Comparison of ENCODE assay signal across 13 cellular contexts in the genomic region with DNA sequence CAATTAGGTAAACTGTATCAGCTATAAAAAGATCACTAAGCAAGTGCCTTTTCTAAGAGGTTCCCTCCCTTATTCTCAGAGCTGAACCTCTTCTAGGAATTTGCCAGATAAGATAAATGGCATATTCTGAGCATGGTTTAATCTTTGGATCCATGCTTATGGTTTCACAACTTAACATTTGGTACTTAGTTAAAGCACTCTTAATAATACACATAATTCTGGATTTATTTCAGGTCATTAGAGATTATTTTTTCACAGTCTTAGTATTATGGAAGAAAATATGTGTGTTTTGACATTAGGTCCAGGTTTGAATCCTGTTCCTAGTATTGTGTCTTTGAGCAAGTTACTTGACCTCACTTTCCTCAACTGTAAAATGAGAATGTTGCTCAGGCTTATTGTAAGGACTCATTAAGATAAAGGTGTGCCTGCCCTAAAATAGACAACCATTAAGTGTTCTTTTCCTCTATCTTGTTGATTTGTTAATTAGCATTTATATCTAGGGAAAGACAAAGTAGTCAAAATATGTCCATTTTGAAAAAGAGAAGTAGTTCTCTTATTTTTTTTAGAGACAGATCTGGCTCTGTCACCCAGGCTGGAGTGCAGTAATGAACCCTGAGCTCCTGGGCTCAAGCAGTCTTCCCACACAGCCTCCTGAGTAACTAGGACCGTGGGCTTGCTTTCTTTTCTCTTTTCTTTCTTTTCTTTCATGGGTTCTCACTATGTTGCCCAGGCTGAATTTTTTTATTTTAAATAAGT. TPM values are rescaled to one million over a fixed set of nuclear protein-coding genes. Genes with fewer than 3 reads are reported as not detected.
DNase-seq lines count a peak whose midpoint lies in the region; ATAC-seq and TF ChIP-seq lines count a peak whose summit lies in the region.
"Had no signal": no experiment of that assay in that cellular context is flagged by ENCODE, and none has a peak within 500 bp of the region (broad histone marks: within the 10 kb centered on the region; RNA-seq: fewer than 3 reads in every experiment).

No MANE protein-coding gene starts in this region.

- H3K9me2 ChIP-seq in PC-9 (ENCODE audit: insufficient read depth), result no peaks in the 10 kb centered on the region

- intact Hi-C loops in PC-9 (cut with micrococcal nuclease; ENCODE audit: unreplicated experiment), result no loop called here

- H3K79me2 ChIP-seq in PC-9 (ENCODE audit: low read depth), result peaks cover 98% of the 10 kb centered on the region

- POLR2A ChIA-PET in PC-9 (lab: Charles Lee; ENCODE audit: unreplicated experiment), result no interaction called here

- BruUV-seq in PC-9 (replicated peaks; lab: Mats Ljungman, UMichigan), result no TSS peak

- CTCF ChIA-PET in PC-9 (lab: Charles Lee), result no interaction called here

- H3K27ac ChIP-seq in neutrophil (peak overlapping the region; percentile 1), PC-9 (no peak overlapping the region)
- H3K27ac ChIP-seq: gastrocnemius medialis, thyroid gland had no signal

- H3K36me3 ChIP-seq in neutrophil, result no peaks in the 10 kb centered on the region
- H3K36me3 ChIP-seq in PC-9 (ENCODE audit: low read depth), result peaks cover 11% of the 10 kb centered on the region
- H3K36me3 ChIP-seq: gastrocnemius medialis, thyroid gland had no signal

- H4K20me1 ChIP-seq in PC-9 (ENCODE audit: insufficient read depth), result peaks cover 4% of the 10 kb centered on the region; the same call in 1 of the 2 replicates

- H3K9me3 ChIP-seq in neutrophil, result no peaks in the 10 kb centered on the region
- H3K9me3 ChIP-seq in PC-9 (ENCODE audit: insufficient read depth, low read depth), result no peaks in the 10 kb centered on the region
- H3K9me3 ChIP-seq: gastrocnemius medialis, thyroid gland had no signal

- H3K27me3 ChIP-seq in neutrophil (no peaks in the 10 kb centered on the region), PC-9 (ENCODE audit: insufficient read depth, low read depth) (no peaks in the 10 kb centered on the region)
- H3K27me3 ChIP-seq: gastrocnemius medialis, thyroid gland had no signal

- peaks cover 41% of the 10 kb centered on the region for H3F3A ChIP-seq in PC-9 (ENCODE audit: insufficient read depth, low read depth)

- H3K4me3 ChIP-seq in neutrophil (ENCODE audit: low read depth in 1 of 2, low read length in 1 of 2) (no peak overlapping the region), PC-9 (no peak overlapping the region)
- H3K4me3 ChIP-seq: gastrocnemius medialis, thyroid gland had no signal

- H3K4me1 ChIP-seq in neutrophil (ENCODE audit: control insufficient read depth in 1 of 2, insufficient read depth in 1 of 2, low read depth in 1 of 2, low read length in 1 of 2), result peaks cover 7 to 12% of the 10 kb centered on the region in 2 experiments
- H3K4me1 ChIP-seq in PC-9 (replicated peaks; ENCODE audit: insufficient read depth), result peaks cover 47% of the 10 kb centered on the region

- peak; percentile 5 for DNase-seq in GDM1 (lab: John Stamatoyannopoulos, UW)
- peak; percentile 61 for DNase-seq in KBM-7
- DNase-seq in amniotic epithelial cell (ENCODE audit: low read depth), result peak; percentile 77
- DNase-seq in NCI-H2227 (lab: John Stamatoyannopoulos, UW; ENCODE audit: unreplicated experiment), result no peak
- no peak for DNase-seq in T-helper 9 cell
- no peak for DNase-seq in PC-9
- DNase-seq: activated CD4-positive, alpha-beta T cell treated with anti-CD3 and anti-CD28 coated beads for 4 hours; aorta; gastrocnemius medialis; NCI-H1436 treated with DMSO at 0.1 percent for 48 hours; thyroid gland had no signal

- no peak for TF ChIP-seq CTCF in neutrophil (IDR thresholded peaks at IDR 0.05)
- TF ChIP-seq CTCF in PC-9 (conservative IDR thresholded peaks at IDR 0.05), result no peak

- ATAC-seq in HG02938 (IDR thresholded peaks at IDR 0.05; ENCODE audit: unreplicated experiment), result no peak
- ATAC-seq: gastrocnemius medialis had no signal

- in situ Hi-C loops in KBM-7 (cut with MboI; ENCODE audit: low pct_unique_long_range_greater_than_20kb, low sequenced_read_pairs), result no loop called here

- no peak overlapping the region for H3K4me2 ChIP-seq in PC-9

- H2AFZ ChIP-seq in PC-9, result no peak overlapping the region

RNA-seq across cellular contexts. Expression of gene TSC22D2, which starts 43.4 kb away (rescaled TPM):
- total RNA-seq in PC-9 (2021), result 20.5 and 32.0 TPM in 2 replicates

Comparison
In these comparisons a context has a peak if more than half of its experiments do, and no peak if none do; other contexts are left out.
1. DNase-seq: peak in GDM1 (single experiment), KBM-7 (single experiment) and amniotic epithelial cell (single experiment); none in NCI-H2227 (single experiment), T-helper 9 cell (single experiment) and PC-9 (0 of 2).